ENCODE assay signal across 8 cellular contexts in genomic region chr20:54649511-54649962, GRCh38.
DNase-seq lines count a peak whose midpoint lies in the region; ATAC-seq and TF ChIP-seq lines count a peak whose summit lies in the region.

No MANE protein-coding gene starts in this region.

- peak; percentile 20 to 51 (median 23) for DNase-seq in CD4-positive, alpha-beta memory T cell
- DNase-seq in NAMALWA (ENCODE audit: low spot score): peak; percentile 77
- DNase-seq in SK-MEL-5 (ENCODE audit: low read depth, low spot score): peak; percentile 90
- peak in 1 of 2 donors; percentile 72 for DNase-seq in activated naive CD4-positive, alpha-beta T cell treated with anti-CD3 and anti-CD28 coated beads, Interleukin-2, amount 50 U/mL, for 72 hours (ENCODE audit: low spot score in 2 of 2)
- DNase-seq in cardiac muscle cell (ENCODE audit: low read depth in 1 of 2, low spot score in 1 of 2): peak; percentile 85 to 89
- peak; percentile 80 for DNase-seq in prostate gland (ENCODE audit: low spot score)

- peaks cover 3% of the 10 kb centered on the region in 2 donors for H3K27me3 Mint-ChIP-seq in CD4-positive, alpha-beta memory T cell

- CTCF ChIA-PET in CD4-positive, alpha-beta memory T cell (lab: Charles Lee; ENCODE audit: partially characterized antibody): interaction anchor here (0.8 to 2.4 kb wide), 2 partner anchors 10 to 18 kb away, joined by 3 to 10 read pairs; no protein-coding TSS in a partner anchor

- no peaks in the 10 kb centered on the region for H3K9me3 Mint-ChIP-seq in CD4-positive, alpha-beta memory T cell
- H3K9me3 Mint-ChIP-seq in activated naive CD4-positive, alpha-beta T cell treated with anti-CD3 and anti-CD28 coated beads, Interleukin-2, amount 50 U/mL, for 72 hours: no peaks in the 10 kb centered on the region

- ATAC-seq in GM21423 (IDR thresholded peaks at IDR 0.05; ENCODE audit: unreplicated experiment) (peak; percentile 68), HG02623 (IDR thresholded peaks at IDR 0.05; ENCODE audit: unreplicated experiment) (no peak)
- peak; percentile 46 to 67 for ATAC-seq in activated naive CD4-positive, alpha-beta T cell treated with anti-CD3 and anti-CD28 coated beads, Interleukin-2, amount 50 U/mL, for 72 hours

- H3K27ac ChIP-seq in CD4-positive, alpha-beta memory T cell (ENCODE audit: low read depth, low read length): no peak overlapping the region
- no peak overlapping the region for H3K27ac ChIP-seq in cardiac muscle cell
- H3K27ac ChIP-seq in prostate gland: no peak overlapping the region

- TF ChIP-seq CTCF in cardiac muscle cell (IDR thresholded peaks at IDR 0.05; ENCODE audit: low read depth, low read length) (peak; percentile 84), prostate gland (IDR thresholded peaks at IDR 0.05) (peak; percentile 70 to 76 (median 74))

- intact Hi-C loops in CD4-positive, alpha-beta memory T cell (cut with micrococcal nuclease): no loop called here
- intact Hi-C loops in prostate gland (cut with DNase I): loop anchor here (5.0 kb wide), 1 partner anchor 552 kb away; no protein-coding TSS in a partner anchor

- H3K36me3 ChIP-seq in CD4-positive, alpha-beta memory T cell (ENCODE audit: insufficient read depth, low read length): no peaks in the 10 kb centered on the region
- H3K36me3 ChIP-seq in cardiac muscle cell (no peaks in the 10 kb centered on the region), prostate gland (no peaks in the 10 kb centered on the region)

- H3K4me3 ChIP-seq in CD4-positive, alpha-beta memory T cell (ENCODE audit: low read length in 2 of 2): no peak overlapping the region
- H3K4me3 ChIP-seq in cardiac muscle cell (no peak overlapping the region), prostate gland (no peak overlapping the region)

- H3K9me3 ChIP-seq in CD4-positive, alpha-beta memory T cell (ENCODE audit: control insufficient read depth in 1 of 2, low read length in 2 of 2): no peaks in the 10 kb centered on the region
- H3K9me3 ChIP-seq in cardiac muscle cell (ENCODE audit: low read depth) (no peaks in the 10 kb centered on the region), prostate gland (no peaks in the 10 kb centered on the region)

- H3K4me1 Mint-ChIP-seq in CD4-positive, alpha-beta memory T cell: no peaks in the 10 kb centered on the region

- H3K4me3 Mint-ChIP-seq in CD4-positive, alpha-beta memory T cell: no peak overlapping the region

- WGBS in prostate gland: 6% methylated on average over 8 of the region's 8 CpGs

- no peak for TF ChIP-seq POLR2A in prostate gland (IDR thresholded peaks at IDR 0.05)

- no peaks in the 10 kb centered on the region for H3K27me3 ChIP-seq in CD4-positive, alpha-beta memory T cell (ENCODE audit: insufficient read depth, low read length)
- H3K27me3 ChIP-seq in cardiac muscle cell: no peaks in the 10 kb centered on the region
- no peaks in the 10 kb centered on the region for H3K27me3 ChIP-seq in prostate gland (replicated peaks; ENCODE audit: insufficient read depth)

- H3K4me1 ChIP-seq in CD4-positive, alpha-beta memory T cell (ENCODE audit: insufficient read depth, low read length): no peaks in the 10 kb centered on the region
- H3K4me1 ChIP-seq in cardiac muscle cell (ENCODE audit: low read depth) (peaks cover 7% of the 10 kb centered on the region), prostate gland (replicated peaks) (no peaks in the 10 kb centered on the region)

- POLR2A ChIA-PET in CD4-positive, alpha-beta memory T cell (lab: Charles Lee; ENCODE audit: partially characterized antibody): no interaction called here

- no peak overlapping the region for H3K27ac Mint-ChIP-seq in CD4-positive, alpha-beta memory T cell
- no peak overlapping the region for H3K27ac Mint-ChIP-seq in activated naive CD4-positive, alpha-beta T cell treated with anti-CD3 and anti-CD28 coated beads, Interleukin-2, amount 50 U/mL, for 72 hours

- in situ Hi-C loops in SK-MEL-5 (cut with HindIII; ENCODE audit: low pct_unique_long_range_greater_than_20kb, low sequenced_read_pairs): no loop called here

- no peaks in the 10 kb centered on the region for H3K36me3 Mint-ChIP-seq in CD4-positive, alpha-beta memory T cell
- no peaks in the 10 kb centered on the region for H3K36me3 Mint-ChIP-seq in activated naive CD4-positive, alpha-beta T cell treated with anti-CD3 and anti-CD28 coated beads, Interleukin-2, amount 50 U/mL, for 72 hours
